8 cellular contexts compared by ENCODE assay signal in the genomic region with DNA sequence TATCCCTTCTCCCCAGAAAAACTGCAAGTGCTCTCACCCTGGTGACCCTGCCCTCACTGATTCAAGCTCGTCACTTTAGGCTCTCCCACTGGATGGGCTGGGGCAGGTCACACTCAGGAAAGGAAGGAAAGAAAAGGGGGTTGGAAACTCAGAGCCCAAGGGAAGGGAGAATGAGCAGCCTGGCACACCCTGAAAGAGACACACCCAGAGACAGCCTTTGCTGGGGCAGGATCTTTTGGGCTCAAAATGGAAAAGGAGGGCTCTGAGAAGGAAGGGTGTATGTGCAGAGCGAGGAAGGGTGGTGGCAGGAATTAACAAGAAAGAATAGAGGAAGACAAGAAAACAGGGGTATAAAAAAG. TPM values are rescaled to one million over a fixed set of nuclear protein-coding genes. Genes with fewer than 3 reads are reported as not detected.
DNase-seq lines count a peak whose midpoint lies in the region; ATAC-seq and TF ChIP-seq lines count a peak whose summit lies in the region.

No MANE protein-coding gene starts in this region.

- WGBS in hepatocyte (ENCODE audit: low lambda C conversion rate, missing lambda C conversion rate) = 55% methylated on average over 2 of the region's 2 CpGs
- WGBS in spleen, 5 donors = 0 to 3% (median 0%) methylated on average over 2 of the region's 2 CpGs

- POLR2A ChIA-PET in activated CD8-positive, alpha-beta T cell treated with anti-CD3 and anti-CD28 coated beads for 36 hours (lab: Charles Lee) = interaction anchor here (1.1 to 15.7 kb wide), 5 partner anchors 37 to 190 kb away, joined by 3 to 500 read pairs (median 5); a partner anchor contains a TSS

- CTCF ChIA-PET in activated CD8-positive, alpha-beta T cell treated with anti-CD3 and anti-CD28 coated beads for 36 hours (lab: Charles Lee) = interaction anchor here (18.6 kb wide), 1 partner anchor 46 kb away, joined by 704 read pairs; a partner anchor contains a TSS

- H3K27me3 Mint-ChIP-seq in activated CD8-positive, alpha-beta T cell treated with anti-CD3 and anti-CD28 coated beads for 36 hours = no peaks in the 10 kb centered on the region

- peaks cover 18% of the 10 kb centered on the region for H3K4me1 Mint-ChIP-seq in activated CD8-positive, alpha-beta T cell treated with anti-CD3 and anti-CD28 coated beads for 36 hours (ENCODE audit: low read depth)

- H3K4me3 Mint-ChIP-seq in activated CD8-positive, alpha-beta T cell treated with anti-CD3 and anti-CD28 coated beads for 36 hours = peak overlapping the region; percentile 88

- no peak for DNase-seq in HFF-Myc (ENCODE audit: extremely low read depth, low read depth)
- DNase-seq in activated CD8-positive, alpha-beta T cell treated with anti-CD3 and anti-CD28 coated beads for 36 hours = no peak
- DNase-seq in hepatocyte (ENCODE audit: low spot score) = no peak
- DNase-seq in spleen = no peak
- DNase-seq in NCI-H2196 (lab: John Stamatoyannopoulos, UW; ENCODE audit: unreplicated experiment) = no peak
- DNase-seq in NCI-H1417 (lab: John Stamatoyannopoulos, UW) = no peak
- no peak for DNase-seq in NOMO-1 treated with DMSO at 0.1 percent for 48 hours (lab: John Stamatoyannopoulos, UW; ENCODE audit: unreplicated experiment)

- no peaks in the 10 kb centered on the region for H3K9me3 Mint-ChIP-seq in activated CD8-positive, alpha-beta T cell treated with anti-CD3 and anti-CD28 coated beads for 36 hours

- H3K4me3 ChIP-seq in HFF-Myc (replicated peaks; ENCODE audit: low read depth, low read length) (peak overlapping the region; percentile 79), hepatocyte (no peak overlapping the region), spleen (peak overlapping the region; percentile 90 to 99 (median 96))

- H3K27ac ChIP-seq in hepatocyte (peak overlapping the region; percentile 89), spleen (peak overlapping the region; percentile 93 to 100 (median 98))

- H3K9me2 ChIP-seq in hepatocyte (replicated peaks; ENCODE audit: insufficient read depth) = no peaks in the 10 kb centered on the region

- peaks cover 86% of the 10 kb centered on the region for H3K36me3 Mint-ChIP-seq in activated CD8-positive, alpha-beta T cell treated with anti-CD3 and anti-CD28 coated beads for 36 hours (ENCODE audit: low read depth)

- no peak overlapping the region for H2AFZ ChIP-seq in hepatocyte

- TF ChIP-seq POLR2A in spleen (IDR thresholded peaks at IDR 0.05) = no peak

- H3K4me1 ChIP-seq in hepatocyte (ENCODE audit: insufficient read depth) = peaks cover 46% of the 10 kb centered on the region
- peaks cover 44 to 84% (median 61%) of the 10 kb centered on the region in 6 donors for H3K4me1 ChIP-seq in spleen

- peaks cover 4% of the 10 kb centered on the region for H4K20me1 ChIP-seq in hepatocyte (ENCODE audit: insufficient read depth, poor library complexity, severe bottlenecking)

- H3K9me3 ChIP-seq in hepatocyte (ENCODE audit: low read depth) (no peaks in the 10 kb centered on the region), spleen (no peaks in the 10 kb centered on the region)

- H3K27me3 ChIP-seq in hepatocyte (no peaks in the 10 kb centered on the region), spleen (replicated peaks in 1 of 7) (no peaks in the 10 kb centered on the region)

- no peak for ATAC-seq in activated CD8-positive, alpha-beta T cell treated with anti-CD3 and anti-CD28 coated beads for 36 hours
- ATAC-seq in GM21737 (IDR thresholded peaks at IDR 0.05; ENCODE audit: unreplicated experiment) = no peak

- TF ChIP-seq CTCF in HFF-Myc (IDR thresholded peaks at IDR 0.05; ENCODE audit: low read depth, low read length, missing control alignments) (no peak), hepatocyte (IDR thresholded peaks at IDR 0.05; ENCODE audit: poor library complexity) (no peak), spleen (IDR thresholded peaks at IDR 0.05 in 8 of 11, conservative IDR thresholded peaks at IDR 0.05 in 3 of 11) (no peak)
- no peak for TF ChIP-seq CTCF in activated CD8-positive, alpha-beta T cell treated with anti-CD3 and anti-CD28 coated beads for 36 hours (IDR thresholded peaks at IDR 0.05)

- peaks cover 68% of the 10 kb centered on the region for H3K79me2 ChIP-seq in hepatocyte

- H3K27ac Mint-ChIP-seq in activated CD8-positive, alpha-beta T cell treated with anti-CD3 and anti-CD28 coated beads for 36 hours = peak overlapping the region; percentile 95

- H3K4me2 ChIP-seq in hepatocyte = peak overlapping the region; percentile 93

- intact Hi-C loops in activated CD8-positive, alpha-beta T cell treated with anti-CD3 and anti-CD28 coated beads for 36 hours (cut with micrococcal nuclease) = loop anchor here (5.0 kb wide), 2 partner anchors 67 to 128 kb away; a partner anchor contains a TSS
- intact Hi-C loops in spleen (cut with DNase I; ENCODE audit: low total_unique reads) = loop anchor here (2.0 kb wide), 1 partner anchor 37 kb away; a partner anchor contains a TSS

- no peaks in the 10 kb centered on the region for H3K36me3 ChIP-seq in hepatocyte (replicated peaks; ENCODE audit: insufficient read depth, low read depth)
- H3K36me3 ChIP-seq in spleen = peaks cover 0 to 39% (median 22%) of the 10 kb centered on the region in 6 donors

RNA-seq across cellular contexts. Expression of a gene that starts 2.5 kb away (rescaled TPM):
- total RNA-seq in activated CD8-positive, alpha-beta T cell treated with anti-CD3 and anti-CD28 coated beads for 36 hours = 100 to 1,000 TPM; 174 to 177 TPM
- total RNA-seq in hepatocyte (12.0 and 13.2 TPM in 2 replicates), spleen (100 to 1,000 TPM; 128 to 187 (median 150) TPM)
- polyA plus RNA-seq in hepatocyte (11.3 and 11.7 TPM in 2 replicates), spleen (100 to 1,000 TPM; 153 to 188 (median 186) TPM)

RNA-seq across cellular contexts. Expression of a gene that starts 6.8 kb away (rescaled TPM):
- total RNA-seq in activated CD8-positive, alpha-beta T cell treated with anti-CD3 and anti-CD28 coated beads for 36 hours = 10 to 100 TPM; 21.0 to 22.0 TPM
- 7.2 and 7.8 TPM in 2 replicates for total RNA-seq in hepatocyte
- 17.2 and 21.0 TPM in 2 replicates for polyA plus RNA-seq in hepatocyte
- total RNA-seq in spleen = 10 to 100 TPM in 6 of 7 donors, 1 to 10 TPM in 1; 9.8 to 13.8 (median 11.0) TPM
- polyA plus RNA-seq in spleen = 10 to 100 TPM; 14.1 to 19.6 (median 17.7) TPM

RNA-seq across cellular contexts. Expression of a gene that starts 11.2 kb away (rescaled TPM):
- 10 to 100 TPM; 31.1 to 31.3 TPM for total RNA-seq in activated CD8-positive, alpha-beta T cell treated with anti-CD3 and anti-CD28 coated beads for 36 hours
- total RNA-seq in hepatocyte (18.2 and 19.4 TPM in 2 replicates), spleen (10 to 100 TPM; 30.0 to 39.6 (median 35.4) TPM)
- polyA plus RNA-seq in hepatocyte (28.4 and 31.4 TPM in 2 replicates), spleen (10 to 100 TPM; 21.7 to 39.7 (median 33.8) TPM)

RNA-seq across cellular contexts. Expression of a gene that starts 33.1 kb away (rescaled TPM):
- 10 to 100 TPM; 80.4 to 90.7 TPM for total RNA-seq in activated CD8-positive, alpha-beta T cell treated with anti-CD3 and anti-CD28 coated beads for 36 hours
- total RNA-seq in hepatocyte = 3.3 and 8.7 TPM in 2 replicates
- 9.8 and 9.9 TPM in 2 replicates for polyA plus RNA-seq in hepatocyte
- 10 to 100 TPM; 20.8 to 47.7 (median 39.0) TPM for total RNA-seq in spleen
- polyA plus RNA-seq in spleen = 10 to 100 TPM in 2 of 3 donors, 1 to 10 TPM in 1; 7.8 to 18.2 (median 16.5) TPM

RNA-seq across cellular contexts. Expression of a gene that starts 36.2 kb away (rescaled TPM):
- total RNA-seq in activated CD8-positive, alpha-beta T cell treated with anti-CD3 and anti-CD28 coated beads for 36 hours = 1,000 to 10,000 TPM; 1,556 to 1,579 TPM
- total RNA-seq in hepatocyte (460 and 470 TPM in 2 replicates), spleen (100 to 1,000 TPM; 189 to 344 (median 272) TPM)
- polyA plus RNA-seq in hepatocyte (414 and 433 TPM in 2 replicates), spleen (100 to 1,000 TPM; 109 to 203 (median 182) TPM)
